Comparison of ENCODE assay signal across 8 cellular contexts in genomic region chr13:77696006-77696862, GRCh38. TPM values are rescaled to one million over a fixed set of nuclear protein-coding genes. Genes with fewer than 3 reads are reported as not detected.
A peak's percentile ranks its signal among the peaks of the same experiment; 100 is the strongest.
DNase-seq lines count a peak whose midpoint lies in the region; ATAC-seq and TF ChIP-seq lines count a peak whose summit lies in the region.

No MANE protein-coding gene starts in this region.

- H3K4me2 ChIP-seq in DND-41 (ENCODE audit: insufficient read depth, low read length): peak overlapping the region; percentile 72; the same call in 1 of the 2 replicates

- H3K4me1 Mint-ChIP-seq in activated naive CD8-positive, alpha-beta T cell treated with anti-CD3 and anti-CD28 coated beads for 36 hours: peaks cover 35% of the 10 kb centered on the region
- peaks cover 22 to 30% (median 27%) of the 10 kb centered on the region in 3 donors for H3K4me1 Mint-ChIP-seq in naive B cell

- H4K20me1 ChIP-seq in DND-41 (ENCODE audit: insufficient read depth, low read length): peaks cover 3% of the 10 kb centered on the region; the same call in 1 of the 2 replicates

- no peak overlapping the region for H3K9ac ChIP-seq in DND-41 (ENCODE audit: low read depth, low read length)

- H3K4me3 Mint-ChIP-seq in activated naive CD8-positive, alpha-beta T cell treated with anti-CD3 and anti-CD28 coated beads for 36 hours: peak overlapping the region; percentile 82
- peak overlapping the region; percentile 69 to 99 (median 92) for H3K4me3 Mint-ChIP-seq in naive B cell

- H3K9me3 Mint-ChIP-seq in activated naive CD8-positive, alpha-beta T cell treated with anti-CD3 and anti-CD28 coated beads for 36 hours: no peaks in the 10 kb centered on the region
- no peaks in the 10 kb centered on the region for H3K9me3 Mint-ChIP-seq in naive B cell

- TF ChIP-seq EP300 in ovary (IDR thresholded peaks at IDR 0.05): no peak

- CTCF ChIA-PET in HEK293T (lab: Yijun Ruan, JAX): interaction anchor here (0.6 to 1.3 kb wide), 3 partner anchors 103 to 1838 kb away, joined by 3 to 4 read pairs (median 3); no protein-coding TSS in a partner anchor

- no peaks in the 10 kb centered on the region for H3K36me3 Mint-ChIP-seq in activated naive CD8-positive, alpha-beta T cell treated with anti-CD3 and anti-CD28 coated beads for 36 hours
- peaks cover 0 to 7% of the 10 kb centered on the region in 2 donors for H3K36me3 Mint-ChIP-seq in naive B cell

- TF ChIP-seq POLR2A in ovary (IDR thresholded peaks at IDR 0.05): no peak

- intact Hi-C loops in ovary (cut with DNase I): no loop called here

- no peak for DNase-seq in DND-41
- DNase-seq in HEK293T (ENCODE audit: extremely low spot score): no peak
- no peak for DNase-seq in activated naive CD8-positive, alpha-beta T cell treated with anti-CD3 and anti-CD28 coated beads for 36 hours
- DNase-seq in naive B cell: peak; percentile 40
- DNase-seq in ovary: no peak
- DNase-seq in NCI-H774 (lab: John Stamatoyannopoulos, UW): no peak

- peaks cover 12% of the 10 kb centered on the region for H3K79me2 ChIP-seq in DND-41 (ENCODE audit: insufficient read depth, low read length)

- POLR2A ChIA-PET in HEK293T (lab: Yijun Ruan, JAX): interaction anchor here (1.4 to 2.9 kb wide), 4 partner anchors 23 to 670 kb away, joined by 3 to 13 read pairs (median 8); no protein-coding TSS in a partner anchor

- TF ChIP-seq CTCF in DND-41 (IDR thresholded peaks at IDR 0.05; ENCODE audit: borderline replicate concordance, extremely low read depth, low read length, poor library complexity, severe bottlenecking) (no peak), ovary (IDR thresholded peaks at IDR 0.05) (no peak)

- peaks cover 21% of the 10 kb centered on the region for H3K27me3 ChIP-seq in DND-41 (ENCODE audit: insufficient read depth, low read length, poor library complexity)
- H3K27me3 ChIP-seq in ovary: no peaks in the 10 kb centered on the region

- ATAC-seq in DND-41 (ENCODE audit: insufficient read depth, low read depth) (no peak), naive B cell (ENCODE audit: low read depth in 2 of 2) (no peak), HG03439 (IDR thresholded peaks at IDR 0.05; ENCODE audit: unreplicated experiment) (no peak), GM18907 (IDR thresholded peaks at IDR 0.05; ENCODE audit: unreplicated experiment) (no peak)

- H3K27me3 Mint-ChIP-seq in activated naive CD8-positive, alpha-beta T cell treated with anti-CD3 and anti-CD28 coated beads for 36 hours: peaks cover 4% of the 10 kb centered on the region
- no peaks in the 10 kb centered on the region for H3K27me3 Mint-ChIP-seq in naive B cell

- H3K4me3 ChIP-seq in DND-41 (ENCODE audit: low read depth in 1 of 2, low read length in 2 of 2) (no peak overlapping the region), ovary (no peak overlapping the region)

- H3K9me3 ChIP-seq in DND-41 (ENCODE audit: insufficient read depth, low read length, severe bottlenecking) (no peaks in the 10 kb centered on the region), ovary (no peaks in the 10 kb centered on the region)

- H3K27ac Mint-ChIP-seq in activated naive CD8-positive, alpha-beta T cell treated with anti-CD3 and anti-CD28 coated beads for 36 hours: peak overlapping the region; percentile 63
- H3K27ac Mint-ChIP-seq in naive B cell: peak overlapping the region; percentile 57 to 97 (median 90)

- H3K36me3 ChIP-seq in DND-41 (ENCODE audit: insufficient read depth, low read length): no peaks in the 10 kb centered on the region
- no peaks in the 10 kb centered on the region for H3K36me3 ChIP-seq in ovary

- H3K4me1 ChIP-seq in DND-41 (ENCODE audit: insufficient read depth, low read length) (peaks cover 23% of the 10 kb centered on the region; the same call in 1 of the 2 replicates), ovary (ENCODE audit: insufficient read depth) (peaks cover 5% of the 10 kb centered on the region)

- no peak overlapping the region for H2AFZ ChIP-seq in DND-41 (ENCODE audit: low read depth, low read length)

- 11 to 16% (median 15%) methylated on average over 9 of the region's 9 CpGs for WGBS in ovary, 3 donors

- no peak overlapping the region for H3K27ac ChIP-seq in DND-41 (ENCODE audit: low read length)
- no peak overlapping the region for H3K27ac ChIP-seq in ovary

TF ChIP-seq in HEK293T, 16 proteins besides CTCF, POLR2A, EP300 and RAD21:
- TF ChIP-seq L3MBTL2 (conservative IDR thresholded peaks at IDR 0.05): peak; percentile 68
- TF ChIP-seq BHLHE40 (IDR thresholded peaks at IDR 0.05; ENCODE audit: borderline replicate concordance): no peak

RNA-seq across cellular contexts. Expression of gene SLAIN1, which starts 1.3 kb away (rescaled TPM):
- total RNA-seq in activated naive CD8-positive, alpha-beta T cell treated with anti-CD3 and anti-CD28 coated beads for 36 hours: 10 to 100 TPM; 29.3 to 31.3 TPM
- polyA plus RNA-seq in naive B cell (ENCODE audit: low read depth in 6 of 6) (10 to 100 TPM in 5 of 6 donors, 1 to 10 TPM in 1; 9.4 to 36.4 (median 20.0) TPM), ovary (1 to 10 TPM; 4.6 to 9.8 TPM)
- total RNA-seq in ovary: 10 to 100 TPM in 3 of 7 donors, 1 to 10 TPM in 4; 6.4 to 24.2 (median 10.0) TPM
